In the genomic region with DNA sequence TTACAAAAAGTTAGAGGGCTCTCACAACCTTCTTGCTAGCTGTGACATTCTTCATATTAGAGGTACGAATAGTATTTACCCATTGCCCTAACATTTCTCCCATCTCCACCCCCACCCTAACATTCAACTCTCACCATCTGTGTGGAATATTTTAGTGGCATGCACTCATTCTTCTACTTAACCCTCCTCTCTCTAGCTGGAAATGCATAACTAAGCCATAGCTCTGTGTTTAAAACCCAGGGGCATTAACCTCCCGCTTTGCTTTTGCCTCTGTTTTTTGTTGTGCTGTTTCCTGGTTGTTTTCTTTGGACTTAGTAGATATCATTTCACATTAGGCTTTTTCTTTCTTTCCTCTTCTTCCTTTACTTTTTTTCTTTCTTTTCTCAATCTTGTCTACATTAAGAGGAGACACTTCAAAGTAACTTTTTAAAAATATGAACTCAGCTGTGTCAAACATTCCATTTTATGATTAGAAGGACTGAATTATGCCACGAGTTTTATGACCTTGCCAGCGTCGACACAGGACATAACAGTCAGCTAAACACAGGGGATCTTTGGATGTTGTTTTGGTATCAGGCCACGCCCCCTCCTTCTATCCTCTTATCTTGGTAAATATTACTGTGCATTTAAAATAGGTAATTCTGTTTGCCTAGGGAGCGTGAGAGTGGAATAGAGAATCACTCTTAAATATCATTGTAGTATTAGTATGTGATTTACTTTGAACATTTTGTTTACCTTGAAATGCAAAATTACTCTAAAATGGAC, we compare ENCODE assay signal across 9 cellular contexts.
DNase-seq lines count a peak whose midpoint lies in the region; ATAC-seq and TF ChIP-seq lines count a peak whose summit lies in the region.
"Had no signal": no experiment of that assay in that cellular context is flagged by ENCODE, and none has a peak within 500 bp of the region (broad histone marks: within the 10 kb centered on the region; RNA-seq: fewer than 3 reads in every experiment).

No MANE protein-coding gene starts in this region.

- H3K4me3 Mint-ChIP-seq in progenitor cell of endocrine pancreas (ENCODE audit: low read depth), result peak overlapping the region; percentile 0
- no peak overlapping the region for H3K4me3 Mint-ChIP-seq in natural killer cell treated with Interleukin-12 subunit alpha and Interleukin-12 subunit beta and Interleukin-15 and Interleukin-18, amount 100 ng/mL, for 72 hours
- H3K4me3 Mint-ChIP-seq: activated naive CD4-positive, alpha-beta T cell treated with anti-CD3 and anti-CD28 coated beads, Interleukin-2, amount 10 ng/mL, durations not matched to agents 7 days and 5 days had no signal

- ATAC-seq in GM18505 (IDR thresholded peaks at IDR 0.05; ENCODE audit: unreplicated experiment), result no peak
- no peak for ATAC-seq in natural killer cell treated with Interleukin-12 subunit alpha and Interleukin-12 subunit beta and Interleukin-15 and Interleukin-18, amount 100 ng/mL, for 72 hours
- ATAC-seq in GM21737 (IDR thresholded peaks at IDR 0.05; ENCODE audit: unreplicated experiment), result no peak

- H3K27me3 Mint-ChIP-seq in progenitor cell of endocrine pancreas, result no peaks in the 10 kb centered on the region
- H3K27me3 Mint-ChIP-seq in natural killer cell treated with Interleukin-12 subunit alpha and Interleukin-12 subunit beta and Interleukin-15 and Interleukin-18, amount 100 ng/mL, for 72 hours, result peaks cover 8 to 27% of the 10 kb centered on the region in 2 donors
- H3K27me3 Mint-ChIP-seq: activated naive CD4-positive, alpha-beta T cell treated with anti-CD3 and anti-CD28 coated beads, Interleukin-2, amount 10 ng/mL, durations not matched to agents 7 days and 5 days had no signal

- no peak for TF ChIP-seq POLR2A in GM18505 (IDR thresholded peaks at IDR 0.05; ENCODE audit: borderline replicate concordance, extremely low read depth, insufficient read depth, insufficient read length)

- H3K36me3 Mint-ChIP-seq in progenitor cell of endocrine pancreas (ENCODE audit: insufficient read depth), result no peaks in the 10 kb centered on the region
- H3K36me3 Mint-ChIP-seq in natural killer cell treated with Interleukin-12 subunit alpha and Interleukin-12 subunit beta and Interleukin-15 and Interleukin-18, amount 100 ng/mL, for 72 hours, result no peaks in the 10 kb centered on the region
- H3K36me3 Mint-ChIP-seq: activated naive CD4-positive, alpha-beta T cell treated with anti-CD3 and anti-CD28 coated beads, Interleukin-2, amount 10 ng/mL, durations not matched to agents 7 days and 5 days had no signal

- H3K27ac Mint-ChIP-seq in progenitor cell of endocrine pancreas, result peak overlapping the region; percentile 46
- H3K27ac Mint-ChIP-seq in natural killer cell treated with Interleukin-12 subunit alpha and Interleukin-12 subunit beta and Interleukin-15 and Interleukin-18, amount 100 ng/mL, for 72 hours, result no peak overlapping the region
- H3K27ac Mint-ChIP-seq: activated naive CD4-positive, alpha-beta T cell treated with anti-CD3 and anti-CD28 coated beads, Interleukin-2, amount 10 ng/mL, durations not matched to agents 7 days and 5 days had no signal

- peak overlapping the region; percentile 56 to 71 for H3K4me3 ChIP-seq in foreskin fibroblast (ENCODE audit: low read depth in 1 of 2, low read length in 2 of 2)

- no peaks in the 10 kb centered on the region for H3K9me3 Mint-ChIP-seq in progenitor cell of endocrine pancreas (ENCODE audit: low read depth)
- no peaks in the 10 kb centered on the region for H3K9me3 Mint-ChIP-seq in natural killer cell treated with Interleukin-12 subunit alpha and Interleukin-12 subunit beta and Interleukin-15 and Interleukin-18, amount 100 ng/mL, for 72 hours
- H3K9me3 Mint-ChIP-seq: activated naive CD4-positive, alpha-beta T cell treated with anti-CD3 and anti-CD28 coated beads, Interleukin-2, amount 10 ng/mL, durations not matched to agents 7 days and 5 days had no signal

- peaks cover 31% of the 10 kb centered on the region for H3K4me1 Mint-ChIP-seq in progenitor cell of endocrine pancreas (ENCODE audit: low read depth)
- no peaks in the 10 kb centered on the region for H3K4me1 Mint-ChIP-seq in natural killer cell treated with Interleukin-12 subunit alpha and Interleukin-12 subunit beta and Interleukin-15 and Interleukin-18, amount 100 ng/mL, for 72 hours (ENCODE audit: low read depth in 2 of 2)
- H3K4me1 Mint-ChIP-seq: activated naive CD4-positive, alpha-beta T cell treated with anti-CD3 and anti-CD28 coated beads, Interleukin-2, amount 10 ng/mL, durations not matched to agents 7 days and 5 days had no signal

- DNase-seq in DMS53 treated with DMSO at 0.1 percent for 48 hours (lab: John Stamatoyannopoulos, UW; ENCODE audit: unreplicated experiment), result peak; percentile 29
- peak; percentile 4 for DNase-seq in NCI-H82 treated with DMSO at 0.1 percent for 48 hours (lab: John Stamatoyannopoulos, UW; ENCODE audit: unreplicated experiment)
- DNase-seq in foreskin fibroblast, result peak; percentile 21 to 61
- no peak for DNase-seq in progenitor cell of endocrine pancreas (ENCODE audit: low spot score, unreplicated experiment)
- DNase-seq in NCI-H1930 (lab: John Stamatoyannopoulos, UW), result no peak
- DNase-seq in natural killer cell treated with Interleukin-12 subunit alpha and Interleukin-12 subunit beta and Interleukin-15 and Interleukin-18, amount 100 ng/mL, for 72 hours (ENCODE audit: low spot score), result no peak
- DNase-seq: activated naive CD4-positive, alpha-beta T cell treated with anti-CD3 and anti-CD28 coated beads, Interleukin-2, amount 10 ng/mL, durations not matched to agents 7 days and 5 days had no signal

- no peak for TF ChIP-seq CTCF in foreskin fibroblast (IDR thresholded peaks at IDR 0.05; ENCODE audit: low read depth, low read length)
- TF ChIP-seq CTCF in progenitor cell of endocrine pancreas (IDR thresholded peaks at IDR 0.05; ENCODE audit: unreplicated experiment), result no peak

Comparison
In these comparisons a context has a peak if more than half of its experiments do, and no peak if none do; other contexts are left out.
1. DNase-seq: peak in DMS53 treated with DMSO at 0.1 percent for 48 hours (single experiment), NCI-H82 treated with DMSO at 0.1 percent for 48 hours (single experiment) and foreskin fibroblast (2 of 2); none in progenitor cell of endocrine pancreas (single experiment), NCI-H1930 (0 of 2) and natural killer cell treated with Interleukin-12 subunit alpha and Interleukin-12 subunit beta and Interleukin-15 and Interleukin-18, amount 100 ng/mL, for 72 hours (single experiment).